Comparison of ENCODE assay signal across 8 cellular contexts in genomic region chr3:8443829-8444791, GRCh38. TPM values are rescaled to one million over a fixed set of nuclear protein-coding genes. Genes with fewer than 3 reads are reported as not detected.
DNase-seq lines count a peak whose midpoint lies in the region; ATAC-seq lines count a peak whose summit lies in the region.

No MANE protein-coding gene starts in this region.

- H3K4me3 Mint-ChIP-seq in activated CD4-positive, alpha-beta memory T cell treated with anti-CD3 and anti-CD28 coated beads, Interleukin-2, amount 10 ng/mL, durations not matched to agents 7 days and 5 days = no peak overlapping the region
- H3K4me3 Mint-ChIP-seq in activated T-cell treated with anti-CD3 and anti-CD28 coated beads, Interleukin-2, amount 50 U/mL, for 24 hours = no peak overlapping the region

- no peaks in the 10 kb centered on the region for H3K36me3 Mint-ChIP-seq in activated CD4-positive, alpha-beta memory T cell treated with anti-CD3 and anti-CD28 coated beads, Interleukin-2, amount 10 ng/mL, durations not matched to agents 7 days and 5 days (ENCODE audit: low read depth)
- no peaks in the 10 kb centered on the region for H3K36me3 Mint-ChIP-seq in activated T-cell treated with anti-CD3 and anti-CD28 coated beads, Interleukin-2, amount 50 U/mL, for 24 hours (ENCODE audit: low read depth)

- H3K4me1 Mint-ChIP-seq in activated CD4-positive, alpha-beta memory T cell treated with anti-CD3 and anti-CD28 coated beads, Interleukin-2, amount 10 ng/mL, durations not matched to agents 7 days and 5 days = no peaks in the 10 kb centered on the region
- peaks cover 1% of the 10 kb centered on the region for H3K4me1 Mint-ChIP-seq in activated T-cell treated with anti-CD3 and anti-CD28 coated beads, Interleukin-2, amount 50 U/mL, for 24 hours (ENCODE audit: low read depth)

- CTCF ChIA-PET in activated CD4-positive, alpha-beta memory T cell treated with anti-CD3 and anti-CD28 coated beads, Interleukin-2, amount 10 ng/mL, durations not matched to agents 7 days and 5 days (lab: Charles Lee) = no interaction called here

- peaks cover 9% of the 10 kb centered on the region for H3K9me3 ChIP-seq in BLaER1

- peak; percentile 69 for ATAC-seq in HG03135 (IDR thresholded peaks at IDR 0.05; ENCODE audit: unreplicated experiment)
- peak; percentile 99 for ATAC-seq in esophagus mucosa
- ATAC-seq in GM18498 (IDR thresholded peaks at IDR 0.05; ENCODE audit: unreplicated experiment) = no peak

- H4K20me1 ChIP-seq in BLaER1 = no peaks in the 10 kb centered on the region

- H3K27me3 Mint-ChIP-seq in activated CD4-positive, alpha-beta memory T cell treated with anti-CD3 and anti-CD28 coated beads, Interleukin-2, amount 10 ng/mL, durations not matched to agents 7 days and 5 days = peaks cover 1% of the 10 kb centered on the region
- H3K27me3 Mint-ChIP-seq in activated T-cell treated with anti-CD3 and anti-CD28 coated beads, Interleukin-2, amount 50 U/mL, for 24 hours = peaks cover 19% of the 10 kb centered on the region

- H3K27ac Mint-ChIP-seq in activated CD4-positive, alpha-beta memory T cell treated with anti-CD3 and anti-CD28 coated beads, Interleukin-2, amount 10 ng/mL, durations not matched to agents 7 days and 5 days = no peak overlapping the region
- no peak overlapping the region for H3K27ac Mint-ChIP-seq in activated T-cell treated with anti-CD3 and anti-CD28 coated beads, Interleukin-2, amount 50 U/mL, for 24 hours

- DNase-seq in SHP77 (lab: John Stamatoyannopoulos, UW) (peak; percentile 92 to 96), mucosa of gallbladder (ENCODE audit: low spot score) (peak; percentile 96)
- no peak for DNase-seq in activated CD4-positive, alpha-beta memory T cell treated with anti-CD3 and anti-CD28 coated beads, Interleukin-2, amount 10 ng/mL, durations not matched to agents 7 days and 5 days
- DNase-seq in activated T-cell treated with anti-CD3 and anti-CD28 coated beads, Interleukin-2, amount 50 U/mL, for 24 hours = no peak

- peak overlapping the region; percentile 49; the same call in 1 of the 2 replicates for H3K27ac ChIP-seq in BLaER1

- POLR2A ChIA-PET in activated CD4-positive, alpha-beta memory T cell treated with anti-CD3 and anti-CD28 coated beads, Interleukin-2, amount 10 ng/mL, durations not matched to agents 7 days and 5 days (lab: Charles Lee) = no interaction called here

- no peaks in the 10 kb centered on the region for H3K27me3 ChIP-seq in BLaER1

- no peaks in the 10 kb centered on the region for H3K9me3 Mint-ChIP-seq in activated CD4-positive, alpha-beta memory T cell treated with anti-CD3 and anti-CD28 coated beads, Interleukin-2, amount 10 ng/mL, durations not matched to agents 7 days and 5 days
- H3K9me3 Mint-ChIP-seq in activated T-cell treated with anti-CD3 and anti-CD28 coated beads, Interleukin-2, amount 50 U/mL, for 24 hours = no peaks in the 10 kb centered on the region

- H3K4me2 ChIP-seq in BLaER1 = peak overlapping the region; percentile 75

- no peak overlapping the region; the same call in 1 of the 2 replicates for H3K9ac ChIP-seq in BLaER1

- H3K4me1 ChIP-seq in BLaER1 = peaks cover 13% of the 10 kb centered on the region

- no peaks in the 10 kb centered on the region for H3K36me3 ChIP-seq in BLaER1

- no peak overlapping the region for H3K4me3 ChIP-seq in BLaER1

RNA-seq across cellular contexts. Expression of gene LMCD1, which starts 57.5 kb away (rescaled TPM):
- total RNA-seq in esophagus mucosa (13.0 TPM), mucosa of gallbladder (77.9 TPM)
- 1 to 10 TPM; 3.0 to 4.3 TPM for total RNA-seq in activated CD4-positive, alpha-beta memory T cell treated with anti-CD3 and anti-CD28 coated beads, Interleukin-2, amount 10 ng/mL, durations not matched to agents 7 days and 5 days

Comparison
In these comparisons a context has a peak if more than half of its experiments do, and no peak if none do; other contexts are left out.
1. DNase-seq: peak in SHP77 (2 of 2) and mucosa of gallbladder (single experiment); none in activated CD4-positive, alpha-beta memory T cell treated with anti-CD3 and anti-CD28 coated beads, Interleukin-2, amount 10 ng/mL, durations not matched to agents 7 days and 5 days (single experiment) and activated T-cell treated with anti-CD3 and anti-CD28 coated beads, Interleukin-2, amount 50 U/mL, for 24 hours (single experiment).